ENCODE assay signal across 17 cellular contexts in the genomic region with DNA sequence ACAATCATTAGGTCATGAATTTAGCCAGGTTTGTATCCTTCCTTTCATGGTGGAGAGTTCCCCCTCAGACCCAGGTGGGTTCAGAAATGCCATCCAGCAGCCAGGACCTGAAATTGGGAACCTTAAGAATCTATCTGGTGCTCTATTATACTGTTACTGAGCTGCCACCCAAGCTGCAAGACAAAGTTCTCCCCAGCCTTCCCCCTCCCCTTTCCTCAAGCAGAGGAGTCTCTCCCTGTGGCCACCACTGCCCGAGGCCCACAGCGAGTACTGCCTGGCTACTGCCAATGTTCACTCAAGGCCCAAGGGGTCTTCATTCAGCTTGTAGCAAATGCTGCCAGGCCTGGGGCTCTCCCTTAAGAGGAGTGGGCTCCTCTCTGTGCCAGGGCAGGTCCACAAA.
A peak's percentile ranks its signal among the peaks of the same experiment; 100 is the strongest.
DNase-seq lines count a peak whose midpoint lies in the region; TF ChIP-seq lines count a peak whose summit lies in the region.
"Had no signal": no experiment of that assay in that cellular context is flagged by ENCODE, and none has a peak within 500 bp of the region (broad histone marks: within the 10 kb centered on the region; RNA-seq: fewer than 3 reads in every experiment).

No MANE protein-coding gene starts in this region.

- H3K9ac ChIP-seq in neuronal stem cell (ENCODE audit: low read depth, low read length, poor library complexity), result no peak overlapping the region
- H3K9ac ChIP-seq: BLaER1 treated with 17β-estradiol and CSF1 and Interleukin-3, amounts not matched to agents 10 nM and 100 nM had no signal

- no peak for TF ChIP-seq CTCF in HFFc6 (IDR thresholded peaks at IDR 0.05)

- no peak overlapping the region for H3K23ac ChIP-seq in neuronal stem cell (ENCODE audit: low read depth, low read length, poor library complexity)

- H3K4me2 ChIP-seq in neuronal stem cell (ENCODE audit: insufficient read depth, low read length, poor library complexity, severe bottlenecking), result no peak overlapping the region
- H3K4me2 ChIP-seq: A549; BLaER1 treated with 17β-estradiol and CSF1 and Interleukin-3, amounts not matched to agents 10 nM and 100 nM had no signal

- no peak overlapping the region for H4K8ac ChIP-seq in neuronal stem cell (ENCODE audit: low read depth, low read length)

- H2BK5ac ChIP-seq in neuronal stem cell (ENCODE audit: low read length), result no peak overlapping the region

- H3K9me3 ChIP-seq in neuronal stem cell (replicated peaks in 1 of 2; ENCODE audit: control insufficient read depth in 2 of 2, insufficient read depth in 1 of 2, low read depth in 1 of 2, low read length in 2 of 2), result no peaks in the 10 kb centered on the region
- H3K9me3 ChIP-seq: A549, Caco-2 had no signal

- no CpG with 5 or more reads among the region's 2 CpGs for WGBS in neuronal stem cell (ENCODE audit: extremely low coverage in 2 of 2, insufficient read length in 2 of 2, insufficient replicate concordance in 1 of 2), 2 donors

- H2BK15ac ChIP-seq in neuronal stem cell (ENCODE audit: low read length), result no peak overlapping the region

- H4K91ac ChIP-seq in neuronal stem cell (ENCODE audit: low read depth, low read length, poor library complexity), result no peak overlapping the region

- no peak overlapping the region for H3K14ac ChIP-seq in neuronal stem cell (ENCODE audit: low read length)

- H3K4me1 ChIP-seq in neuronal stem cell (ENCODE audit: control insufficient read depth in 2 of 2, insufficient read depth in 1 of 2, low read depth in 1 of 2, low read length in 2 of 2), result no peaks in the 10 kb centered on the region
- H3K4me1 ChIP-seq: A549; BLaER1 treated with 17β-estradiol and CSF1 and Interleukin-3, amounts not matched to agents 10 nM and 100 nM; Caco-2 had no signal

- peak; percentile 43 for DNase-seq in activated CD4-positive, alpha-beta T cell treated with anti-CD3 and anti-CD28 coated beads, Interleukin-2, amount 10 ng/mL, durations not matched to agents 24 days and 14 days
- no peak for DNase-seq in activated CD4-positive, alpha-beta T cell treated with anti-CD3 and anti-CD28 coated beads, Interleukin-2, amount 50 U/mL, for 4 hours
- no peak for DNase-seq in neuronal stem cell (ENCODE audit: low spot score)
- no peak for DNase-seq in HFFc6
- no peak for DNase-seq in activated CD4-positive, alpha-beta memory T cell treated with anti-CD3 and anti-CD28 coated beads, Interleukin-2, amount 10 ng/mL, durations not matched to agents 7 days and 5 days
- DNase-seq: AML-193; Caco-2; Calu3; CD4-positive, alpha-beta T cell; CD8-positive, alpha-beta T cell; DMS79 treated with DMSO at 0.1 percent for 48 hours; GF-D8 had no signal

- no peaks in the 10 kb centered on the region for H3K79me1 ChIP-seq in neuronal stem cell (ENCODE audit: low read depth, low read length)

- H3K36me3 Mint-ChIP-seq in activated CD4-positive, alpha-beta T cell treated with anti-CD3 and anti-CD28 coated beads, Interleukin-2, amount 10 ng/mL, durations not matched to agents 24 days and 14 days (ENCODE audit: low read depth), result no peaks in the 10 kb centered on the region
- no peaks in the 10 kb centered on the region for H3K36me3 Mint-ChIP-seq in HFFc6 (ENCODE audit: low read depth)
- H3K36me3 Mint-ChIP-seq in activated CD4-positive, alpha-beta memory T cell treated with anti-CD3 and anti-CD28 coated beads, Interleukin-2, amount 10 ng/mL, durations not matched to agents 7 days and 5 days (ENCODE audit: low read depth), result no peaks in the 10 kb centered on the region
- H3K36me3 Mint-ChIP-seq: CD8-positive, alpha-beta T cell had no signal

- no peaks in the 10 kb centered on the region for H3K27me3 Mint-ChIP-seq in activated CD4-positive, alpha-beta T cell treated with anti-CD3 and anti-CD28 coated beads, Interleukin-2, amount 10 ng/mL, durations not matched to agents 24 days and 14 days
- H3K27me3 Mint-ChIP-seq in HFFc6 (ENCODE audit: insufficient read depth), result no peaks in the 10 kb centered on the region
- no peaks in the 10 kb centered on the region for H3K27me3 Mint-ChIP-seq in activated CD4-positive, alpha-beta memory T cell treated with anti-CD3 and anti-CD28 coated beads, Interleukin-2, amount 10 ng/mL, durations not matched to agents 7 days and 5 days
- H3K27me3 Mint-ChIP-seq: B cell; CD4-positive, alpha-beta T cell had no signal

- H2BK120ac ChIP-seq in neuronal stem cell (ENCODE audit: low read depth, low read length), result no peak overlapping the region

- CTCF ChIA-PET in activated CD4-positive, alpha-beta memory T cell treated with anti-CD3 and anti-CD28 coated beads, Interleukin-2, amount 10 ng/mL, durations not matched to agents 7 days and 5 days (lab: Charles Lee), result no interaction called here

- H3K4ac ChIP-seq in neuronal stem cell (ENCODE audit: low read length), result no peak overlapping the region

- no peak overlapping the region for H2AFZ ChIP-seq in neuronal stem cell (ENCODE audit: low read length)

- peak overlapping the region; percentile 31 for H2BK12ac ChIP-seq in neuronal stem cell (ENCODE audit: low read length)

- H3K18ac ChIP-seq in neuronal stem cell (ENCODE audit: low read length), result peak overlapping the region; percentile 27

- no peaks in the 10 kb centered on the region for H3K4me1 Mint-ChIP-seq in activated CD4-positive, alpha-beta T cell treated with anti-CD3 and anti-CD28 coated beads, Interleukin-2, amount 10 ng/mL, durations not matched to agents 24 days and 14 days
- peaks cover 7% of the 10 kb centered on the region; the same call in 1 of the 2 replicates for H3K4me1 Mint-ChIP-seq in HFFc6 (ENCODE audit: low read depth)
- no peaks in the 10 kb centered on the region for H3K4me1 Mint-ChIP-seq in activated CD4-positive, alpha-beta memory T cell treated with anti-CD3 and anti-CD28 coated beads, Interleukin-2, amount 10 ng/mL, durations not matched to agents 7 days and 5 days
- H3K4me1 Mint-ChIP-seq: B cell had no signal

- H3K27me3 ChIP-seq in neuronal stem cell (ENCODE audit: control insufficient read depth in 3 of 3, insufficient read depth in 3 of 3, low read depth in 1 of 3, low read length in 3 of 3), result no peaks in the 10 kb centered on the region
- H3K27me3 ChIP-seq: BLaER1 treated with 17β-estradiol and CSF1 and Interleukin-3, amounts not matched to agents 10 nM and 100 nM had no signal

- no peak overlapping the region for H2AK5ac ChIP-seq in neuronal stem cell (ENCODE audit: low read depth, low read length)

- H3K4me3 Mint-ChIP-seq in activated CD4-positive, alpha-beta T cell treated with anti-CD3 and anti-CD28 coated beads, Interleukin-2, amount 10 ng/mL, durations not matched to agents 24 days and 14 days, result no peak overlapping the region
- H3K4me3 Mint-ChIP-seq in HFFc6, result no peak overlapping the region
- no peak overlapping the region for H3K4me3 Mint-ChIP-seq in activated CD4-positive, alpha-beta memory T cell treated with anti-CD3 and anti-CD28 coated beads, Interleukin-2, amount 10 ng/mL, durations not matched to agents 7 days and 5 days
- H3K4me3 Mint-ChIP-seq: B cell; CD4-positive, alpha-beta T cell; CD8-positive, alpha-beta T cell had no signal

- no peaks in the 10 kb centered on the region for H3K9me3 Mint-ChIP-seq in activated CD4-positive, alpha-beta T cell treated with anti-CD3 and anti-CD28 coated beads, Interleukin-2, amount 10 ng/mL, durations not matched to agents 24 days and 14 days
- H3K9me3 Mint-ChIP-seq in HFFc6, result peaks cover 9% of the 10 kb centered on the region
- peaks cover 4% of the 10 kb centered on the region for H3K9me3 Mint-ChIP-seq in activated CD4-positive, alpha-beta memory T cell treated with anti-CD3 and anti-CD28 coated beads, Interleukin-2, amount 10 ng/mL, durations not matched to agents 7 days and 5 days

- H3K27ac ChIP-seq in neuronal stem cell (replicated peaks; ENCODE audit: low read length), result no peak overlapping the region
- H3K27ac ChIP-seq: 22Rv1; A549; BLaER1 treated with 17β-estradiol and CSF1 and Interleukin-3, amounts not matched to agents 10 nM and 100 nM; C4-2B had no signal

- intact Hi-C loops in activated CD4-positive, alpha-beta T cell treated with anti-CD3 and anti-CD28 coated beads, Interleukin-2, amount 10 ng/mL, durations not matched to agents 24 days and 14 days (cut with micrococcal nuclease), result no loop called here

- H3K4me3 ChIP-seq in neuronal stem cell (ENCODE audit: low read length in 2 of 2), result peak overlapping the region in 1 of 2 donors; percentile 30
- H3K4me3 ChIP-seq: A549; BLaER1 treated with 17β-estradiol and CSF1 and Interleukin-3, amounts not matched to agents 10 nM and 100 nM had no signal

- POLR2A ChIA-PET in activated CD4-positive, alpha-beta memory T cell treated with anti-CD3 and anti-CD28 coated beads, Interleukin-2, amount 10 ng/mL, durations not matched to agents 7 days and 5 days (lab: Charles Lee), result no interaction called here

- no peak overlapping the region for H3K27ac Mint-ChIP-seq in activated CD4-positive, alpha-beta T cell treated with anti-CD3 and anti-CD28 coated beads, Interleukin-2, amount 10 ng/mL, durations not matched to agents 24 days and 14 days
- H3K27ac Mint-ChIP-seq in HFFc6, result no peak overlapping the region
- no peak overlapping the region for H3K27ac Mint-ChIP-seq in activated CD4-positive, alpha-beta memory T cell treated with anti-CD3 and anti-CD28 coated beads, Interleukin-2, amount 10 ng/mL, durations not matched to agents 7 days and 5 days
- H3K27ac Mint-ChIP-seq: B cell; CD4-positive, alpha-beta T cell; CD8-positive, alpha-beta T cell had no signal

- no peaks in the 10 kb centered on the region for H3K36me3 ChIP-seq in neuronal stem cell (replicated peaks in 1 of 2; ENCODE audit: control insufficient read depth in 2 of 2, insufficient read depth in 2 of 2, low read length in 2 of 2)
- H3K36me3 ChIP-seq: BLaER1 treated with 17β-estradiol and CSF1 and Interleukin-3, amounts not matched to agents 10 nM and 100 nM had no signal
